Comparison of ENCODE assay signal across 13 cellular contexts in genomic region chr16:13332713-13333255, GRCh38.
"Had no signal": no experiment of that assay in that cellular context is flagged by ENCODE, and none has a peak within 500 bp of the region (broad histone marks: within the 10 kb centered on the region; RNA-seq: fewer than 3 reads in every experiment).

No MANE protein-coding gene starts in this region.

- H3K27me3 ChIP-seq: cardiac muscle cell, foreskin keratinocyte, right lobe of liver had no signal

- H3K36me3 ChIP-seq: cardiac muscle cell, left ventricle myocardium inferior, right lobe of liver had no signal

- H3K4me3 ChIP-seq: cardiac muscle cell, left ventricle myocardium inferior, psoas muscle, right lobe of liver had no signal

- H3K4me1 ChIP-seq: foreskin keratinocyte, left ventricle myocardium inferior, psoas muscle, right lobe of liver had no signal

- DNase-seq: activated B cell treated with CpG ODN at 0.5 μM for 24 hours; activated CD4-positive, alpha-beta T cell treated with anti-CD3 and anti-CD28 coated beads, Interleukin-2, amount 10 ng/mL, durations not matched to agents 24 days and 14 days; activated CD8-positive, alpha-beta memory T cell treated with anti-CD3 and anti-CD28 coated beads for 24 hours; activated naive CD4-positive, alpha-beta T cell treated with anti-CD3 and anti-CD28 coated beads, Interleukin-2, amount 10 ng/mL, durations not matched to agents 7 days and 5 days; foreskin keratinocyte; head of caudate nucleus; left ventricle myocardium inferior; psoas muscle; right lobe of liver; stimulated activated naive CD4-positive, alpha-beta T cell; substantia nigra had no signal

- H3K27ac ChIP-seq: cardiac muscle cell, foreskin keratinocyte, left ventricle myocardium inferior, psoas muscle, right lobe of liver had no signal

- ATAC-seq: foreskin keratinocyte; natural killer cell treated with Interleukin-12 subunit alpha and Interleukin-12 subunit beta and Interleukin-15 and Interleukin-18, amount 100 ng/mL, for 72 hours; psoas muscle; right lobe of liver had no signal

- H3K9me3 ChIP-seq: left ventricle myocardium inferior, psoas muscle, right lobe of liver had no signal
